ENCODE assay signal across 8 cellular contexts in genomic region chr20:33732166-33732970, GRCh38. TPM values are rescaled to one million over a fixed set of nuclear protein-coding genes. Genes with fewer than 3 reads are reported as not detected.
DNase-seq lines count a peak whose midpoint lies in the region; ATAC-seq, FAIRE-seq and TF ChIP-seq lines count a peak whose summit lies in the region.

No MANE protein-coding gene starts in this region.

- peak overlapping the region; percentile 48 to 72 (median 67) for H3K4me3 ChIP-seq in H1 (ENCODE audit: extremely low read depth in 1 of 4, insufficient read depth in 2 of 4, low read depth in 3 of 4, low read length in 4 of 4)

- no peak for FAIRE-seq in H1 (lab: Jason Lieb, UNC)

- no peaks in the 10 kb centered on the region for H3K79me2 ChIP-seq in H1 (ENCODE audit: control insufficient read depth in 1 of 2, insufficient read depth in 2 of 2, low read length in 2 of 2)

- H3K4me1 ChIP-seq in H1 (replicated peaks in 1 of 4; ENCODE audit: control insufficient read depth in 3 of 4, insufficient read depth in 4 of 4, low read length in 3 of 4), result peaks cover 4 to 9% (median 7%) of the 10 kb centered on the region in 4 experiments

- POLR2A ChIA-PET in activated CD4-positive, alpha-beta memory T cell treated with anti-CD3 and anti-CD28 coated beads, Interleukin-2, amount 10 ng/mL, durations not matched to agents 7 days and 5 days (lab: Charles Lee), result interaction anchor here (0.5 to 3.2 kb wide), 29 partner anchors 9 to 380 kb away, joined by 3 to 27 read pairs (median 4); partner anchors contain the start of genes ACTL10, C20orf144, CBFA2T2 and CHMP4B
- POLR2A ChIA-PET in H1 (lab: Charles Lee; ENCODE audit: partially characterized antibody), result interaction anchor here (0.9 to 2.7 kb wide), 7 partner anchors 9 to 67 kb away, joined by 3 to 8 read pairs (median 3); partner anchors contain the start of gene PXMP4

- H4K5ac ChIP-seq in H1 (ENCODE audit: insufficient read length, low read depth, low read length), result peak overlapping the region; percentile 63

- H3K27me3 Mint-ChIP-seq in activated CD4-positive, alpha-beta memory T cell treated with anti-CD3 and anti-CD28 coated beads, Interleukin-2, amount 10 ng/mL, durations not matched to agents 7 days and 5 days, result no peaks in the 10 kb centered on the region

- 0 out of 2 replicates have a peak overlapping the region, but pooled peaks have one; percentile 90 for H2BK20ac ChIP-seq in H1 (ENCODE audit: low read length)

- TF ChIP-seq CTCF in H1 (IDR thresholded peaks at IDR 0.05; ENCODE audit: control extremely low read depth in 1 of 3, insufficient read depth in 1 of 3, low read depth in 1 of 3, low read length in 3 of 3), result no peak

- ATAC-seq in HG03025 (IDR thresholded peaks at IDR 0.05; ENCODE audit: low FRiP score, unreplicated experiment), result peak; percentile 52
- peak; percentile 76 for ATAC-seq in stimulated activated effector memory CD8-positive, alpha-beta T cell treated with anti-CD3 and anti-CD28 coated beads, Interleukin-12 subunit alpha, Interleukin-12 subunit beta, amount 100 ng/mL, for 72 hours

- H3K4me3 Mint-ChIP-seq in activated CD4-positive, alpha-beta memory T cell treated with anti-CD3 and anti-CD28 coated beads, Interleukin-2, amount 10 ng/mL, durations not matched to agents 7 days and 5 days, result peak overlapping the region; percentile 79
- H3K4me3 Mint-ChIP-seq in stimulated activated effector memory CD8-positive, alpha-beta T cell treated with anti-CD3 and anti-CD28 coated beads, Interleukin-12 subunit alpha, Interleukin-12 subunit beta, amount 100 ng/mL, for 72 hours, result peak overlapping the region; percentile 82

- H3K4me1 Mint-ChIP-seq in activated CD4-positive, alpha-beta memory T cell treated with anti-CD3 and anti-CD28 coated beads, Interleukin-2, amount 10 ng/mL, durations not matched to agents 7 days and 5 days, result peaks cover 28% of the 10 kb centered on the region
- peaks cover 29% of the 10 kb centered on the region for H3K4me1 Mint-ChIP-seq in stimulated activated effector memory CD8-positive, alpha-beta T cell treated with anti-CD3 and anti-CD28 coated beads, Interleukin-12 subunit alpha, Interleukin-12 subunit beta, amount 100 ng/mL, for 72 hours

- no peaks in the 10 kb centered on the region for H3K79me1 ChIP-seq in H1 (ENCODE audit: low read depth, low read length)

- H2BK120ac ChIP-seq in H1 (replicated peaks; ENCODE audit: low read depth, low read length), result peak overlapping the region; percentile 73

- peak overlapping the region; percentile 58; the same call in 1 of the 2 replicates for H3K27ac ChIP-seq in H1 (ENCODE audit: low read depth, low read length)

- CTCF ChIA-PET in activated CD4-positive, alpha-beta memory T cell treated with anti-CD3 and anti-CD28 coated beads, Interleukin-2, amount 10 ng/mL, durations not matched to agents 7 days and 5 days (lab: Charles Lee), result interaction anchor here (0.5 to 2.4 kb wide), 20 partner anchors 9 to 486 kb away, joined by 3 to 12 read pairs (median 4); partner anchors contain the start of genes ACTL10 and PXMP4
- CTCF ChIA-PET in H1 (lab: Charles Lee; ENCODE audit: partially characterized antibody), result interaction anchor here (0.9 to 2.5 kb wide), 5 partner anchors 9 to 65 kb away, joined by 3 to 6 read pairs (median 3); partner anchors contain the start of gene ACTL10

- no peak for TF ChIP-seq RAD21 in H1 (IDR thresholded peaks at IDR 0.05 in 1 of 2, conservative IDR thresholded peaks at IDR 0.05 in 1 of 2; ENCODE audit: low read depth in 2 of 2, low read length in 2 of 2)

- DNase-seq in stimulated activated CD4-positive, alpha-beta T cell treated with anti-CD3 and anti-CD28 coated beads, Interleukin-12 subunit alpha, Interleukin-12 subunit beta, amount 100 ng/mL, for 24 hours (ENCODE audit: low read depth in 2 of 2), result peak; percentile 62 to 67
- no peak for DNase-seq in stimulated activated CD4-positive, alpha-beta T cell treated with anti-CD3 and anti-CD28 coated beads, Interleukin-1b, Interleukin-23, amount 100 ng/mL, for 48 hours
- peak; percentile 97 for DNase-seq in NCI-H2227 treated with DMSO at 0.1 percent for 48 hours (lab: John Stamatoyannopoulos, UW)
- peak; percentile 88 for DNase-seq in activated CD4-positive, alpha-beta memory T cell treated with anti-CD3 and anti-CD28 coated beads, Interleukin-2, amount 10 ng/mL, durations not matched to agents 7 days and 5 days
- DNase-seq in H1 (ENCODE audit: low read depth in 1 of 2, low spot score in 2 of 2), result peak in 1 of 2 experiments; percentile 90
- DNase-seq in mucosa of gallbladder (ENCODE audit: low spot score), result peak; percentile 87
- peak; percentile 73 to 94 for DNase-seq in stimulated activated effector memory CD8-positive, alpha-beta T cell treated with anti-CD3 and anti-CD28 coated beads, Interleukin-12 subunit alpha, Interleukin-12 subunit beta, amount 100 ng/mL, for 72 hours (ENCODE audit: low spot score in 2 of 2)

- TF ChIP-seq POLR2A in H1 (IDR thresholded peaks at IDR 0.05; ENCODE audit: control extremely low read depth in 1 of 2, low read depth in 2 of 2, low read length in 2 of 2), result no peak; a peak in 1 of 3 replicates

- 14% methylated on average over 21 of the region's 68 CpGs; no CpG with 5 or more reads in 1 of the 2 experiments for WGBS in H1 (ENCODE audit: extremely low coverage in 1 of 2, insufficient coverage in 1 of 2, insufficient read length in 1 of 2, insufficient replicate concordance in 2 of 2, low coverage in 1 of 2, low lambda C conversion rate in 2 of 2, missing lambda C conversion rate in 1 of 2), 2 experiments

- H3K23me2 ChIP-seq in H1 (ENCODE audit: low read depth, low read length), result peaks cover 9% of the 10 kb centered on the region

- H2AFZ ChIP-seq in H1 (ENCODE audit: low read length), result peak overlapping the region; percentile 4; the same call in 1 of the 2 replicates

- H3K56ac ChIP-seq in H1 (replicated peaks; ENCODE audit: insufficient read length, low read depth, low read length), result peak overlapping the region; percentile 75

- peak overlapping the region; percentile 95; the same call in 1 of the 2 replicates for H2BK12ac ChIP-seq in H1 (ENCODE audit: low read depth, low read length)

- H3K4me2 ChIP-seq in H1 (ENCODE audit: insufficient read depth in 1 of 2, low read depth in 2 of 2, low read length in 2 of 2), result peak overlapping the region; percentile 80 to 94

- H3K23ac ChIP-seq in H1 (ENCODE audit: insufficient read length), result no peak overlapping the region

- H3K18ac ChIP-seq in H1 (ENCODE audit: extremely low read depth, low read length), result peak overlapping the region; percentile 95

- H2BK5ac ChIP-seq in H1 (ENCODE audit: low read depth, low read length), result peak overlapping the region; percentile 88; the same call in 1 of the 2 replicates

- no peaks in the 10 kb centered on the region for H3K27me3 ChIP-seq in H1 (replicated peaks in 1 of 4; ENCODE audit: control insufficient read depth in 3 of 4, extremely low read depth in 1 of 4, insufficient read depth in 3 of 4, low read length in 3 of 4)

- peak in 1 of 2 experiments; percentile 99; a peak in 2 of 3 replicates for TF ChIP-seq EP300 in H1 (IDR thresholded peaks at IDR 0.05; ENCODE audit: borderline replicate concordance in 1 of 2, low read depth in 2 of 2, low read length in 2 of 2)

- H3K9me3 ChIP-seq in H1 (ENCODE audit: insufficient read depth in 2 of 2, low read depth in 1 of 2, low read length in 1 of 2), result peaks cover 6 to 7% of the 10 kb centered on the region in 2 experiments

- no peak overlapping the region for H3K14ac ChIP-seq in H1 (ENCODE audit: insufficient read length)

- H3K27ac Mint-ChIP-seq in activated CD4-positive, alpha-beta memory T cell treated with anti-CD3 and anti-CD28 coated beads, Interleukin-2, amount 10 ng/mL, durations not matched to agents 7 days and 5 days, result peak overlapping the region; percentile 85
- peak overlapping the region; percentile 95 for H3K27ac Mint-ChIP-seq in stimulated activated effector memory CD8-positive, alpha-beta T cell treated with anti-CD3 and anti-CD28 coated beads, Interleukin-12 subunit alpha, Interleukin-12 subunit beta, amount 100 ng/mL, for 72 hours

- H4K91ac ChIP-seq in H1 (replicated peaks; ENCODE audit: insufficient read length, low read length), result peak overlapping the region; percentile 98

- peak overlapping the region; percentile 5 to 71 (median 56); a peak in 6 of 7 replicates for H3K9ac ChIP-seq in H1 (replicated peaks in 1 of 4; ENCODE audit: extremely low read depth in 1 of 4, low read depth in 3 of 4, low read length in 3 of 4)

- 0 out of 2 replicates have a peak overlapping the region, but pooled peaks have one; percentile 24 for H2AK5ac ChIP-seq in H1 (ENCODE audit: low read depth, low read length)

- H4K8ac ChIP-seq in H1 (ENCODE audit: extremely low read depth, insufficient read depth, low read length), result peak overlapping the region; percentile 92

- peak overlapping the region; percentile 88 for H3K4ac ChIP-seq in H1 (replicated peaks; ENCODE audit: insufficient read length, low read depth, low read length)

- H3K9me3 Mint-ChIP-seq in activated CD4-positive, alpha-beta memory T cell treated with anti-CD3 and anti-CD28 coated beads, Interleukin-2, amount 10 ng/mL, durations not matched to agents 7 days and 5 days, result peaks cover 12% of the 10 kb centered on the region
- peaks cover 4% of the 10 kb centered on the region for H3K9me3 Mint-ChIP-seq in stimulated activated effector memory CD8-positive, alpha-beta T cell treated with anti-CD3 and anti-CD28 coated beads, Interleukin-12 subunit alpha, Interleukin-12 subunit beta, amount 100 ng/mL, for 72 hours

- peaks cover 21% of the 10 kb centered on the region for H3K36me3 Mint-ChIP-seq in activated CD4-positive, alpha-beta memory T cell treated with anti-CD3 and anti-CD28 coated beads, Interleukin-2, amount 10 ng/mL, durations not matched to agents 7 days and 5 days (ENCODE audit: low read depth)
- H3K36me3 Mint-ChIP-seq in stimulated activated effector memory CD8-positive, alpha-beta T cell treated with anti-CD3 and anti-CD28 coated beads, Interleukin-12 subunit alpha, Interleukin-12 subunit beta, amount 100 ng/mL, for 72 hours, result peaks cover 11% of the 10 kb centered on the region

- no peaks in the 10 kb centered on the region for H4K20me1 ChIP-seq in H1 (replicated peaks in 1 of 2; ENCODE audit: control insufficient read depth in 1 of 2, insufficient read depth in 2 of 2, low read length in 2 of 2)

- no peaks in the 10 kb centered on the region; a peak in 1 of 8 replicates for H3K36me3 ChIP-seq in H1 (ENCODE audit: control insufficient read depth in 2 of 4, insufficient read depth in 4 of 4, low read length in 3 of 4)

- H2BK15ac ChIP-seq in H1 (ENCODE audit: low read length), result peak overlapping the region; percentile 88; the same call in 1 of the 2 replicates

RNA-seq across cellular contexts. Expression of gene ZNF341, which starts 0.6 kb away (rescaled TPM):
- total RNA-seq in activated CD4-positive, alpha-beta memory T cell treated with anti-CD3 and anti-CD28 coated beads, Interleukin-2, amount 10 ng/mL, durations not matched to agents 7 days and 5 days, result 1 to 10 TPM; 5.6 to 5.8 TPM
- 6.3 and 6.4 TPM in 2 replicates for total RNA-seq in H1 (2021; fragmentation: NEBNext Ultra II Directional; extraction: Animal tissue kit (Norgen Biotek cat#: 25700))
- 5.8 and 7.0 TPM in 2 replicates for polyA plus RNA-seq in H1 (2011; rRNA removed)
- 3.3 TPM for polyA plus RNA-seq in H1 (2011; cell fraction: cytosol; rRNA removed)
- polyA plus RNA-seq in H1 (2011; cell fraction: nucleus; rRNA removed), result 6.9 TPM
- 5.0 to 7.4 TPM (median 5.6 TPM) in 4 replicates for polyA plus RNA-seq in H1 (2012, experiment 1 of 2)
- 6.7 TPM for polyA plus RNA-seq in H1 (2012, experiment 2 of 2)
- polyA plus RNA-seq in H1 (2013, experiment 1 of 2), result 3.9 TPM
- 3.7 TPM for polyA plus RNA-seq in H1 (2013, experiment 2 of 2)
- polyA minus RNA-seq in H1 (2011; rRNA and poly(A)+ RNA removed), result 5.5 TPM in 2 replicates
- 4.7 TPM for polyA minus RNA-seq in H1 (2011; cell fraction: cytosol; rRNA and poly(A)+ RNA removed)
- polyA minus RNA-seq in H1 (2011; cell fraction: nucleus; rRNA and poly(A)+ RNA removed), result 3.9 TPM
- total RNA-seq in mucosa of gallbladder, result 5.8 TPM

RNA-seq across cellular contexts. Expression of gene PXMP4, which starts 12.3 kb away (rescaled TPM):
- total RNA-seq in activated CD4-positive, alpha-beta memory T cell treated with anti-CD3 and anti-CD28 coated beads, Interleukin-2, amount 10 ng/mL, durations not matched to agents 7 days and 5 days, result 10 to 100 TPM; 13.9 to 15.8 TPM
- total RNA-seq in H1 (2021; fragmentation: NEBNext Ultra II Directional; extraction: Animal tissue kit (Norgen Biotek cat#: 25700)), result 3.3 and 4.1 TPM in 2 replicates
- 3.4 and 5.5 TPM in 2 replicates for polyA plus RNA-seq in H1 (2011; rRNA removed)
- polyA plus RNA-seq in H1 (2011; cell fraction: cytosol; rRNA removed), result 3.4 TPM
- 3.8 TPM for polyA plus RNA-seq in H1 (2011; cell fraction: nucleus; rRNA removed)
- polyA plus RNA-seq in H1 (2012, experiment 1 of 2), result 1.6 to 3.5 TPM (median 2.6 TPM) in 4 replicates
- 1.7 TPM for polyA plus RNA-seq in H1 (2012, experiment 2 of 2)
- polyA plus RNA-seq in H1 (2013, experiment 1 of 2), result 3.2 TPM
- polyA plus RNA-seq in H1 (2013, experiment 2 of 2), result 3.3 TPM
- 3.6 and 4.1 TPM in 2 replicates for polyA minus RNA-seq in H1 (2011; rRNA and poly(A)+ RNA removed)
- 1.4 TPM for polyA minus RNA-seq in H1 (2011; cell fraction: cytosol; rRNA and poly(A)+ RNA removed)
- polyA minus RNA-seq in H1 (2011; cell fraction: nucleus; rRNA and poly(A)+ RNA removed), result 1.1 TPM
- total RNA-seq in mucosa of gallbladder, result 17.9 TPM

RNA-seq across cellular contexts. Expression of gene E2F1, which starts 46.2 kb away (rescaled TPM):
- 10 to 100 TPM; 60.0 to 61.7 TPM for total RNA-seq in activated CD4-positive, alpha-beta memory T cell treated with anti-CD3 and anti-CD28 coated beads, Interleukin-2, amount 10 ng/mL, durations not matched to agents 7 days and 5 days
- 35.3 and 35.8 TPM in 2 replicates for total RNA-seq in H1 (2021; fragmentation: NEBNext Ultra II Directional; extraction: Animal tissue kit (Norgen Biotek cat#: 25700))
- polyA plus RNA-seq in H1 (2011; rRNA removed), result 33.4 and 56.3 TPM in 2 replicates
- polyA plus RNA-seq in H1 (2011; cell fraction: cytosol; rRNA removed), result 44.6 TPM
- polyA plus RNA-seq in H1 (2011; cell fraction: nucleus; rRNA removed), result 121 TPM
- polyA plus RNA-seq in H1 (2012, experiment 1 of 2), result 32.0 to 45.5 TPM (median 42.4 TPM) in 4 replicates
- polyA plus RNA-seq in H1 (2012, experiment 2 of 2), result 36.8 TPM
- polyA plus RNA-seq in H1 (2013, experiment 1 of 2), result 25.5 TPM
- 23.3 TPM for polyA plus RNA-seq in H1 (2013, experiment 2 of 2)
- polyA minus RNA-seq in H1 (2011; rRNA and poly(A)+ RNA removed), result 21.5 and 26.8 TPM in 2 replicates
- polyA minus RNA-seq in H1 (2011; cell fraction: cytosol; rRNA and poly(A)+ RNA removed), result 17.8 TPM
- 22.2 TPM for polyA minus RNA-seq in H1 (2011; cell fraction: nucleus; rRNA and poly(A)+ RNA removed)
- total RNA-seq in mucosa of gallbladder, result 2.3 TPM

RNA-seq across cellular contexts. Expression of gene NECAB3, which starts 58.1 kb away (rescaled TPM):
- total RNA-seq in activated CD4-positive, alpha-beta memory T cell treated with anti-CD3 and anti-CD28 coated beads, Interleukin-2, amount 10 ng/mL, durations not matched to agents 7 days and 5 days, result 10 to 100 TPM; 27.3 to 36.2 TPM
- total RNA-seq in H1 (2021; fragmentation: NEBNext Ultra II Directional; extraction: Animal tissue kit (Norgen Biotek cat#: 25700)), result 19.7 and 20.5 TPM in 2 replicates
- 46.2 and 72.6 TPM in 2 replicates for polyA plus RNA-seq in H1 (2011; rRNA removed)
- polyA plus RNA-seq in H1 (2011; cell fraction: cytosol; rRNA removed), result 39.5 TPM
- polyA plus RNA-seq in H1 (2011; cell fraction: nucleus; rRNA removed), result 101 TPM
- polyA plus RNA-seq in H1 (2012, experiment 1 of 2), result 13.8 to 22.6 TPM (median 18.4 TPM) in 4 replicates
- 15.9 TPM for polyA plus RNA-seq in H1 (2012, experiment 2 of 2)
- 12.2 TPM for polyA plus RNA-seq in H1 (2013, experiment 1 of 2)
- 10.7 TPM for polyA plus RNA-seq in H1 (2013, experiment 2 of 2)
- polyA minus RNA-seq in H1 (2011; rRNA and poly(A)+ RNA removed), result 20.5 and 23.8 TPM in 2 replicates
- polyA minus RNA-seq in H1 (2011; cell fraction: cytosol; rRNA and poly(A)+ RNA removed), result 15.6 TPM
- polyA minus RNA-seq in H1 (2011; cell fraction: nucleus; rRNA and poly(A)+ RNA removed), result 39.6 TPM
- 37.3 TPM for total RNA-seq in mucosa of gallbladder

Comparison
In these comparisons a context has a peak if more than half of its experiments do, and no peak if none do; other contexts are left out.
1. RNA of gene E2F1, which starts 46.2 kb away (total RNA-seq): 60.0 to 61.7 TPM in activated CD4-positive, alpha-beta memory T cell treated with anti-CD3 and anti-CD28 coated beads, Interleukin-2, amount 10 ng/mL, durations not matched to agents 7 days and 5 days and 35.3 to 35.8 TPM in H1; 2.3 TPM in mucosa of gallbladder (single experiment); every median in the first group is over 10 times any median in the second.